ENCODE assay signal across 8 cellular contexts in the genomic region with DNA sequence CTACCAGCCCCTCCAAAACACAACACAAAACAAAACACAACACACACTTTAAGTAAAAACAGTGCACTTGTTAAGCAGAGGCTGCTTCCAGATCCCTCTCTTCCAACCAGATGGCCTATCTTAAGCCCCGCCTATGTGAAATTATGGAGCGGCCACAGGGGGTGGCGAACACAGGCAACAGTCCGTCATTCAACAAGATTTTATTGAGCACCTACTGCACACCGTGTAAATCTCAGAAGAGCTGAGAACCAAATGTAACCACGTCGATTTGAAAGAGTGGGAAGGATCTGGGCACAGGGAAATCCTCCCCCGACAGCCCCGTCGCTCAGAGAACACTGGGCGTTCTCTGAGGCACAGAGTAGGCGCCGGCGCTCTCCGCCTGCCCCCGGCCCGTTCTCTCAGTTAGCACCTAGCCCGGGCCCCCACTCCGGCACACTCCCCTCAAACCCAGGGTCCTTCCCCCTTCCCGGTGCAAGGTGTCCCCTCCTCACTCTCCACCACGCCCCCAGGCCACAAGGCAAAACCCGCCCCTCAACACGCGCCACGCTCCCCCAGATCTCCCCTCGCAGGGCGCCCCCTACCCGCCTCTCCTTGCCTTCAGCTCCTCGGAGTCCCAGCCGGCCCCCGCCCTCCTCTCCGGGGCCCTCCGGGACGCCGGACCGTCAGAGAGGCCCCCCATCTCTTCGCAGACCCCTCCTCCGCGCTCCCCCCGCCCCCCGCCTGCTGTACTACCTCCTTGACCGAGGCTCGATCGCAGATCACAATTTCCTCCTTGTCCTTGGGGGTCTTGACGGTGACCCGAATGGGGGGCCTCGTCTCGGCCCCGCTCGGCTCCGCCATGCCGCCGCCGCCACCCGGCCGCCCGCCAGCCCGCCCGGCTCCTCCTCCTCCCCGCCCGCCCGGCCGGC. TPM values are rescaled to one million over a fixed set of nuclear protein-coding genes. Genes with fewer than 3 reads are reported as not detected.
DNase-seq lines count a peak whose midpoint lies in the region; ATAC-seq and TF ChIP-seq lines count a peak whose summit lies in the region.

No MANE protein-coding gene starts in this region.

- H3K27ac Mint-ChIP-seq in Caco-2 (ENCODE audit: unreplicated experiment) (peak overlapping the region; percentile 87), endothelial cell (ENCODE audit: unreplicated experiment) (peak overlapping the region; percentile 79)

- CTCF ChIA-PET in Caco-2 (lab: Charles Lee) = interaction anchor here (0.6 to 1.4 kb wide), 7 partner anchors 10 to 430 kb away, joined by 3 to 4 read pairs (median 3); no protein-coding TSS in a partner anchor

- peak; percentile 6 for ATAC-seq in HG03039 (IDR thresholded peaks at IDR 0.05; ENCODE audit: unreplicated experiment)
- ATAC-seq in GM21526 (IDR thresholded peaks at IDR 0.05; ENCODE audit: low FRiP score, unreplicated experiment) = no peak

- peaks cover 14% of the 10 kb centered on the region for H3K4me1 ChIP-seq in Caco-2

- H3K36me3 ChIP-seq in Caco-2 (ENCODE audit: control insufficient read depth, insufficient read depth, low read length) = no peaks in the 10 kb centered on the region; the same call in 1 of the 2 replicates

- TF ChIP-seq CTCF in Caco-2 (IDR thresholded peaks at IDR 0.05; ENCODE audit: insufficient read depth in 1 of 2, low read depth in 1 of 2, low read length in 1 of 2, severe bottlenecking in 1 of 2, unreplicated experiment in 1 of 2) = peak; percentile 22 to 68
- peak; percentile 8 for TF ChIP-seq CTCF in endothelial cell (IDR thresholded peaks at IDR 0.05; ENCODE audit: unreplicated experiment)

- no peaks in the 10 kb centered on the region for H3K9me3 ChIP-seq in Caco-2

- H3K4me3 ChIP-seq in Caco-2 (ENCODE audit: low read depth, low read length) = peak overlapping the region; percentile 96

- POLR2A ChIA-PET in Caco-2 (lab: Charles Lee) = interaction anchor here (0.5 to 1.0 kb wide), 2 partner anchors 13 to 45 kb away, joined by 3 to 5 read pairs; no protein-coding TSS in a partner anchor

- H3K4me3 Mint-ChIP-seq in Caco-2 (ENCODE audit: unreplicated experiment) (peak overlapping the region; percentile 98), endothelial cell (ENCODE audit: unreplicated experiment) (peak overlapping the region; percentile 98)

- H3K27me3 ChIP-seq in Caco-2 (replicated peaks; ENCODE audit: control insufficient read depth, insufficient read depth, low read length) = no peaks in the 10 kb centered on the region

- H3K36me3 Mint-ChIP-seq in Caco-2 (ENCODE audit: insufficient read depth, unreplicated experiment) = peaks cover 52% of the 10 kb centered on the region
- peaks cover 20% of the 10 kb centered on the region for H3K36me3 Mint-ChIP-seq in endothelial cell (ENCODE audit: low read depth, unreplicated experiment)

- DNase-seq in Caco-2 = peak; percentile 81 to 85
- peak; percentile 63 for DNase-seq in NOMO-1 treated with DMSO at 0.1 percent for 48 hours (lab: John Stamatoyannopoulos, UW; ENCODE audit: unreplicated experiment)
- DNase-seq in activated CD8-positive, alpha-beta memory T cell treated with anti-CD3 and anti-CD28 coated beads, Interleukin-2, amount 50 U/mL, for 24 hours (ENCODE audit: extremely low read depth) = peak; percentile 40
- DNase-seq in endothelial cell (ENCODE audit: low spot score) = peak; percentile 78
- DNase-seq in mucosa of gallbladder (ENCODE audit: low spot score) = peak; percentile 20
- peak; percentile 48 for DNase-seq in stimulated activated CD8-positive, alpha-beta memory T cell treated with anti-CD3 and anti-CD28 coated beads, Interleukin-4, amount 100 ng/mL, for 24 hours (ENCODE audit: low read depth)

- intact Hi-C loops in Caco-2 (cut with micrococcal nuclease; ENCODE audit: unreplicated experiment) = loop anchor here (1.0 kb wide), 1 partner anchor 115 kb away; no protein-coding TSS in a partner anchor

- H3K4me1 Mint-ChIP-seq in Caco-2 (ENCODE audit: low read depth, unreplicated experiment) = no peaks in the 10 kb centered on the region
- peaks cover 31% of the 10 kb centered on the region for H3K4me1 Mint-ChIP-seq in endothelial cell (ENCODE audit: unreplicated experiment)

- H3K9me3 Mint-ChIP-seq in Caco-2 (ENCODE audit: unreplicated experiment) = no peaks in the 10 kb centered on the region
- no peaks in the 10 kb centered on the region for H3K9me3 Mint-ChIP-seq in endothelial cell (ENCODE audit: unreplicated experiment)

- no peaks in the 10 kb centered on the region for H3K27me3 Mint-ChIP-seq in Caco-2 (ENCODE audit: insufficient read depth, unreplicated experiment)
- peaks cover 16% of the 10 kb centered on the region for H3K27me3 Mint-ChIP-seq in endothelial cell (ENCODE audit: unreplicated experiment)

- TSS peak; percentile 22 for BruUV-seq in Caco-2 (replicated peaks; lab: Mats Ljungman, UMichigan)

RNA-seq across cellular contexts. Expression of a gene that starts 0.5 kb away (rescaled TPM):
- total RNA-seq in Caco-2 (2022) = 60.9 and 65.5 TPM in 2 replicates
- 47.6 TPM for total RNA-seq in endothelial cell (ENCODE audit: unreplicated experiment)
- total RNA-seq in mucosa of gallbladder = 34.1 TPM

RNA-seq across cellular contexts. Expression of a gene that starts 1.5 kb away (rescaled TPM):
- total RNA-seq in Caco-2 (2022) (49.4 and 49.5 TPM in 2 replicates), endothelial cell (ENCODE audit: unreplicated experiment) (82.4 TPM), mucosa of gallbladder (77.0 TPM)

RNA-seq across cellular contexts. Expression of a gene that starts 7.8 kb away (rescaled TPM):
- total RNA-seq in Caco-2 (2022) (138 and 141 TPM in 2 replicates), endothelial cell (ENCODE audit: unreplicated experiment) (1.6 TPM), mucosa of gallbladder (103 TPM)

RNA-seq across cellular contexts. Expression of a gene that starts 29.1 kb away (rescaled TPM):
- total RNA-seq in Caco-2 (2022) (8.9 and 12.2 TPM in 2 replicates), endothelial cell (ENCODE audit: unreplicated experiment) (63.9 TPM), mucosa of gallbladder (1.4 TPM)

RNA-seq across cellular contexts. Expression of a gene that starts 32.4 kb away (rescaled TPM):
- total RNA-seq in Caco-2 (2022) (198 and 203 TPM in 2 replicates), endothelial cell (ENCODE audit: unreplicated experiment) (340 TPM), mucosa of gallbladder (217 TPM)

Comparison
In these comparisons a context has a peak if more than half of its experiments do, and no peak if none do; other contexts are left out.
1. DNase-seq: peak in every context shown above with its lines; median percentile 83 in Caco-2; 78 in endothelial cell; 63 in NOMO-1 treated with DMSO at 0.1 percent for 48 hours; 48 in stimulated activated CD8-positive, alpha-beta memory T cell treated with anti-CD3 and anti-CD28 coated beads, Interleukin-4, amount 100 ng/mL, for 24 hours; 40 in activated CD8-positive, alpha-beta memory T cell treated with anti-CD3 and anti-CD28 coated beads, Interleukin-2, amount 50 U/mL, for 24 hours; 20 in mucosa of gallbladder.
2. RNA of a gene that starts 7.8 kb away (total RNA-seq): 138 to 141 TPM in Caco-2 and 103 TPM in mucosa of gallbladder (single experiment); 1.6 TPM in endothelial cell (single experiment); every median in the first group is over 10 times any median in the second.